2 cellular contexts compared by ENCODE assay signal in the genomic region with DNA sequence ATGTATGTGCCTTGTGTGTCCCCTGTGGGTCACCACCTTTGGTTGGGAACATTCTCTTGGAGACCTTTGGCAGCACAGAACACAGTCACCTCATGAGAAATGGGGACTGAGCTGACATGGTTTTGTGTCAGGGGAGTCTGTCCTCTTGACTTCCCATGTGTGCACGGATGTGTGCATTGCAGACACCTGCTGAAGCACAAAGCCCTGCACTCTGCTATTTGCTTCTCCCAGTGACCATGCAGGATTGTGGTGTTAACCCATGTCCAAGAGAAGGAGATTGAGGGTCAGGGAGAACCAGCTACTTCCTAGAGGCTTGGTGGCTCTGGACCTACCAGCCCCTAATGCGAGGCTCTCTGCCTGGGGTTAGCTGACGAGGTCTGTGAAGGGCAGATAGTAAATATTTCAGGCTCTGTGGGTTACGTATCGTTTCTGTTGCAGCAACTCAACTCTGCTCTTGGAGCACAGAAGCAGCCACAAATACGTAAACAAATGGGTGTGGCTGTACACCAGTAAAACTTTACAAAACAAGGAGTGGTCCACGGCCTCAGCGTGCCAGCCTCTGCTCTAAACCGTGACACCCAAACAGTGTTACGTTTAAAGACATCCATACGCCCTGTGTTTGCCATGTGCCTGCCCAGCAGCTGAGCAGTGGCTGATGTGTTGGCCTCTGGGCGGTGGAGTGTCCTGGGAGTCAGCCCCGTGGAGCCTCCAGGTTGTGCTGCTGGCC.
TF ChIP-seq lines count a peak whose summit lies in the region.

No MANE protein-coding gene starts in this region.

TF ChIP-seq in H1, 55 proteins besides CTCF, POLR2A, EP300 and RAD21:
- TF ChIP-seq CREB1 (IDR thresholded peaks at IDR 0.05) (no peak), GABPA (IDR thresholded peaks at IDR 0.05; ENCODE audit: borderline replicate concordance, insufficient read depth, low read length) (no peak), JUND (IDR thresholded peaks at IDR 0.05; ENCODE audit: low read length) (no peak), POLR2AphosphoS5 (IDR thresholded peaks at IDR 0.05; ENCODE audit: low read depth, low read length) (no peak), NANOG (IDR thresholded peaks at IDR 0.05; ENCODE audit: insufficient read depth, low read depth, low read length, poor library complexity, severe bottlenecking) (no peak), TBP (IDR thresholded peaks at IDR 0.05; ENCODE audit: low read depth, low read length) (no peak), EGR1 (IDR thresholded peaks at IDR 0.05; ENCODE audit: borderline replicate concordance, low read depth, low read length) (no peak), CBX8 (IDR thresholded peaks at IDR 0.05; ENCODE audit: borderline replicate concordance, low read depth, low read length) (no peak), SIRT6 (IDR thresholded peaks at IDR 0.05; ENCODE audit: low read length) (no peak), SP2 (IDR thresholded peaks at IDR 0.05; ENCODE audit: low read length) (no peak), KDM4A (IDR thresholded peaks at IDR 0.05; ENCODE audit: low read depth, low read length, severe bottlenecking) (no peak)
- TF ChIP-seq, protein P1, sequence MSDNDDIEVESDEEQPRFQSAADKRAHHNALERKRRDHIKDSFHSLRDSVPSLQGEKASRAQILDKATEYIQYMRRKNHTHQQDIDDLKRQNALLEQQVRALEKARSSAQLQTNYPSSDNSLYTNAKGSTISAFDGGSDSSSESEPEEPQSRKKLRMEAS (IDR thresholded peaks at IDR 0.05): no peak
- TF ChIP-seq, protein P2, sequence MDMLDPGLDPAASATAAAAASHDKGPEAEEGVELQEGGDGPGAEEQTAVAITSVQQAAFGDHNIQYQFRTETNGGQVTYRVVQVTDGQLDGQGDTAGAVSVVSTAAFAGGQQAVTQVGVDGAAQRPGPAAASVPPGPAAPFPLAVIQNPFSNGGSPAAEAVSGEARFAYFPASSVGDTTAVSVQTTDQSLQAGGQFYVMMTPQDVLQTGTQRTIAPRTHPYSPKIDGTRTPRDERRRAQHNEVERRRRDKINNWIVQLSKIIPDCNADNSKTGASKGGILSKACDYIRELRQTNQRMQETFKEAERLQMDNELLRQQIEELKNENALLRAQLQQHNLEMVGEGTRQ (IDR thresholded peaks at IDR 0.05; ENCODE audit: low read length): no peak

TF ChIP-seq in HepG2, 621 proteins besides CTCF, POLR2A, EP300 and RAD21:
- TF ChIP-seq HOXA5 (CRISPR knock-in tag; IDR thresholded peaks at IDR 0.05): no peak
- TF ChIP-seq, protein P3, sequence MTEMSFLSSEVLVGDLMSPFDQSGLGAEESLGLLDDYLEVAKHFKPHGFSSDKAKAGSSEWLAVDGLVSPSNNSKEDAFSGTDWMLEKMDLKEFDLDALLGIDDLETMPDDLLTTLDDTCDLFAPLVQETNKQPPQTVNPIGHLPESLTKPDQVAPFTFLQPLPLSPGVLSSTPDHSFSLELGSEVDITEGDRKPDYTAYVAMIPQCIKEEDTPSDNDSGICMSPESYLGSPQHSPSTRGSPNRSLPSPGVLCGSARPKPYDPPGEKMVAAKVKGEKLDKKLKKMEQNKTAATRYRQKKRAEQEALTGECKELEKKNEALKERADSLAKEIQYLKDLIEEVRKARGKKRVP (CRISPR knock-in tag; IDR thresholded peaks at IDR 0.05): no peak
- TF ChIP-seq, protein P4, sequence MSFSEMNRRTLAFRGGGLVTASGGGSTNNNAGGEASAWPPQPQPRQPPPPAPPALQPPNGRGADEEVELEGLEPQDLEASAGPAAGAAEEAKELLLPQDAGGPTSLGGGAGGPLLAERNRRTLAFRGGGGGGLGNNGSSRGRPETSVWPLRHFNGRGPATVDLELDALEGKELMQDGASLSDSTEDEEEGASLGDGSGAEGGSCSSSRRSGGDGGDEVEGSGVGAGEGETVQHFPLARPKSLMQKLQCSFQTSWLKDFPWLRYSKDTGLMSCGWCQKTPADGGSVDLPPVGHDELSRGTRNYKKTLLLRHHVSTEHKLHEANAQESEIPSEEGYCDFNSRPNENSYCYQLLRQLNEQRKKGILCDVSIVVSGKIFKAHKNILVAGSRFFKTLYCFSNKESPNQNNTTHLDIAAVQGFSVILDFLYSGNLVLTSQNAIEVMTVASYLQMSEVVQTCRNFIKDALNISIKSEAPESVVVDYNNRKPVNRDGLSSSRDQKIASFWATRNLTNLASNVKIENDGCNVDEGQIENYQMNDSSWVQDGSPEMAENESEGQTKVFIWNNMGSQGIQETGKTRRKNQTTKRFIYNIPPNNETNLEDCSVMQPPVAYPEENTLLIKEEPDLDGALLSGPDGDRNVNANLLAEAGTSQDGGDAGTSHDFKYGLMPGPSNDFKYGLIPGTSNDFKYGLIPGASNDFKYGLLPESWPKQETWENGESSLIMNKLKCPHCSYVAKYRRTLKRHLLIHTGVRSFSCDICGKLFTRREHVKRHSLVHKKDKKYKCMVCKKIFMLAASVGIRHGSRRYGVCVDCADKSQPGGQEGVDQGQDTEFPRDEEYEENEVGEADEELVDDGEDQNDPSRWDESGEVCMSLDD (CRISPR knock-in tag; IDR thresholded peaks at IDR 0.05; ENCODE audit: borderline replicate concordance): no peak
- TF ChIP-seq, protein P5, sequence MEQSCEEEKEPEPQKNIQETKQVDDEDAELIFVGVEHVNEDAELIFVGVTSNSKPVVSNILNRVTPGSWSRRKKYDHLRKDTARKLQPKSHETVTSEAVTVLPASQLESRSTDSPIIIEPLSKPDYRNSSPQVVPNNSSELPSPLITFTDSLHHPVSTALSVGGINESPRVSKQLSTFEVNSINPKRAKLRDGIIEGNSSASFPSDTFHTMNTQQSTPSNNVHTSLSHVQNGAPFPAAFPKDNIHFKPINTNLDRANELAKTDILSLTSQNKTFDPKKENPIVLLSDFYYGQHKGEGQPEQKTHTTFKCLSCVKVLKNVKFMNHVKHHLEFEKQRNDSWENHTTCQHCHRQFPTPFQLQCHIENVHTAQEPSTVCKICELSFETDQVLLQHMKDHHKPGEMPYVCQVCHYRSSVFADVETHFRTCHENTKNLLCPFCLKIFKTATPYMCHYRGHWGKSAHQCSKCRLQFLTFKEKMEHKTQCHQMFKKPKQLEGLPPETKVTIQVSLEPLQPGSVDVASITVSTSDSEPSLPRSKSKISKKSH (CRISPR knock-in tag; IDR thresholded peaks at IDR 0.05; ENCODE audit: borderline replicate concordance): no peak
